In genomic region chr11:130431337-130431773, GRCh38 we compare ENCODE assay signal across 8 cellular contexts. TPM values are rescaled to one million over a fixed set of nuclear protein-coding genes. Genes with fewer than 3 reads are reported as not detected.
DNase-seq lines count a peak whose midpoint lies in the region; ATAC-seq and TF ChIP-seq lines count a peak whose summit lies in the region.

No MANE protein-coding gene starts in this region.

- no peak overlapping the region for H3K27ac ChIP-seq in caudate nucleus (ENCODE audit: low read depth, low read length)

- POLR2A ChIA-PET in GM10248 (lab: Yijun Ruan, JAX) = no interaction called here
- POLR2A ChIA-PET in HEK293T (lab: Yijun Ruan, JAX) = no interaction called here

- DNase-seq in GM10248 (ENCODE audit: extremely low spot score) = peak; percentile 75
- DNase-seq in HEK293T (ENCODE audit: extremely low spot score) = peak; percentile 64
- peak; percentile 11 for DNase-seq in NCI-H2029 treated with DMSO at 0.1 percent for 48 hours (lab: John Stamatoyannopoulos, UW)
- peak in 3 of 4 experiments; percentile 13 to 46 (median 14) for DNase-seq in activated CD4-positive, CD25-positive, alpha-beta regulatory T cell (lab: John Stamatoyannopoulos, UW)
- peak in 51 of 61 donors; percentile 15 to 88 (median 40) for DNase-seq in caudate nucleus (lab: John Stamatoyannopoulos, UW)
- peak in 1 of 2 donors; percentile 80 for DNase-seq in left colon
- peak; percentile 48 to 60 for DNase-seq in stimulated activated CD4-positive, alpha-beta T cell treated with anti-CD3 and anti-CD28 coated beads, Interleukin-4, amount 100 ng/mL, for 4 hours

- intact Hi-C loops in left colon (cut with DNase I, micrococcal nuclease) = loop anchor here (10.0 kb wide), 2 partner anchors 433 to 463 kb away; no protein-coding TSS in a partner anchor

- peak; percentile 62 for ATAC-seq in left colon
- no peak for ATAC-seq in HG02571 (IDR thresholded peaks at IDR 0.05; ENCODE audit: unreplicated experiment)

- CTCF ChIA-PET in GM10248 (lab: Yijun Ruan, JAX) = interaction anchor here (0.6 to 18.4 kb wide), 30 partner anchors 10 to 498 kb away, joined by 3 to 447 read pairs (median 4); partner anchors contain the start of gene ADAMTS15
- CTCF ChIA-PET in HEK293T (lab: Yijun Ruan, JAX) = interaction anchor here (0.6 to 3.4 kb wide), 10 partner anchors 11 to 468 kb away, joined by 3 to 25 read pairs (median 4); no protein-coding TSS in a partner anchor

- peak; percentile 89 for TF ChIP-seq CTCF in GM10248 (IDR thresholded peaks at IDR 0.05; ENCODE audit: control extremely low read depth, extremely low read depth, low read depth, missing control alignments)

TF ChIP-seq in HEK293T, 16 proteins besides CTCF, POLR2A, EP300 and RAD21:
- TF ChIP-seq FOXA1 (IDR thresholded peaks at IDR 0.05) (no peak), HDGF (IDR thresholded peaks at IDR 0.05; ENCODE audit: borderline replicate concordance) (no peak), SUZ12 (IDR thresholded peaks at IDR 0.05) (no peak), FOXM1 (IDR thresholded peaks at IDR 0.05; ENCODE audit: borderline replicate concordance) (no peak), CTBP1 (IDR thresholded peaks at IDR 0.05; ENCODE audit: borderline replicate concordance) (no peak), PKNOX1 (IDR thresholded peaks at IDR 0.05) (no peak), L3MBTL2 (conservative IDR thresholded peaks at IDR 0.05) (no peak), FOXK2 (IDR thresholded peaks at IDR 0.05) (no peak), TARDBP (IDR thresholded peaks at IDR 0.05) (no peak), ELF4 (IDR thresholded peaks at IDR 0.05) (no peak), BHLHE40 (IDR thresholded peaks at IDR 0.05; ENCODE audit: borderline replicate concordance) (no peak), NFRKB (IDR thresholded peaks at IDR 0.05) (no peak), LEF1 (IDR thresholded peaks at IDR 0.05; ENCODE audit: borderline replicate concordance) (no peak), ARNT (IDR thresholded peaks at IDR 0.05) (no peak), ZNF384 (IDR thresholded peaks at IDR 0.05) (no peak), SP1 (IDR thresholded peaks at IDR 0.05) (no peak)

RNA-seq across cellular contexts. Expression of gene ADAMTS8, which starts 2.9 kb away (rescaled TPM):
- total RNA-seq in left colon = 1 to 10 TPM in 1 of 2 donors, under 1 TPM in 1; 0.40 to 3.4 TPM

RNA-seq across cellular contexts. Expression of gene ADAMTS15, which starts 17.1 kb away (rescaled TPM):
- total RNA-seq in left colon = 1 to 10 TPM; 3.6 to 4.4 TPM
